ENCODE assay signal across 29 cellular contexts in genomic region chr4:72786401-72786990, GRCh38.
"Had no signal": no experiment of that assay in that cellular context is flagged by ENCODE, and none has a peak within 500 bp of the region (broad histone marks: within the 10 kb centered on the region; RNA-seq: fewer than 3 reads in every experiment).

No MANE protein-coding gene starts in this region.

- H3K4me3 ChIP-seq: adrenal gland, ascending aorta, heart left ventricle, psoas muscle, spleen, tibial nerve had no signal

- DNase-seq: activated CD4-positive, alpha-beta T cell treated with anti-CD3 and anti-CD28 coated beads for 4 hours; activated CD4-positive, alpha-beta T cell treated with anti-CD3 and anti-CD28 coated beads, Interleukin-2, amount 50 U/mL, for 4 hours; activated effector memory CD4-positive, alpha-beta T cell treated with anti-CD3 and anti-CD28 coated beads, Interleukin-2, amount 50 U/mL, for 16 hours; activated naive CD4-positive, alpha-beta T cell treated with anti-CD3 and anti-CD28 coated beads for 36 hours; activated naive CD8-positive, alpha-beta T cell treated with anti-CD3 and anti-CD28 coated beads for 36 hours; activated T-cell treated with anti-CD3 and anti-CD28 coated beads for 4 hours; activated T-cell treated with anti-CD3 and anti-CD28 coated beads, Interleukin-2, amount 50 U/mL, for 72 hours; adrenal gland; brain microvascular endothelial cell; heart left ventricle; hypothalamus; immature natural killer cell; kidney; left colon; mammary epithelial cell; naive B cell; occipital lobe; psoas muscle; spleen; stimulated activated naive CD4-positive, alpha-beta T cell; T-helper 9 cell had no signal

- H3K79me2 ChIP-seq: parathyroid adenoma had no signal

- H3K9me3 Mint-ChIP-seq: activated naive CD4-positive, alpha-beta T cell treated with anti-CD3 and anti-CD28 coated beads for 36 hours; activated naive CD8-positive, alpha-beta T cell treated with anti-CD3 and anti-CD28 coated beads for 36 hours; mesothelial cell of epicardium; neural crest cell; T-helper 1 cell treated with Interleukin-12 subunit alpha and Interleukin-12 subunit beta and Interleukin-4 antibody, amounts not matched to agents 30 μg/mL and 1 μg/mL, for 36 hours had no signal

- ATAC-seq: activated T-cell treated with anti-CD3 and anti-CD28 coated beads, Interleukin-2, amount 50 U/mL, for 72 hours; esophagus mucosa; foreskin keratinocyte; heart left ventricle; left colon; psoas muscle had no signal

- H3K4me1 ChIP-seq: adrenal gland, ascending aorta, foreskin keratinocyte, heart left ventricle, parathyroid adenoma, psoas muscle, spleen, tibial nerve had no signal

- H3K36me3 Mint-ChIP-seq: activated naive CD8-positive, alpha-beta T cell treated with anti-CD3 and anti-CD28 coated beads for 36 hours; immature natural killer cell; mesothelial cell of epicardium; naive B cell had no signal

- H3K9me3 ChIP-seq: adrenal gland, ascending aorta, heart left ventricle, psoas muscle, spleen, tibial nerve had no signal

- H3K27me3 Mint-ChIP-seq: naive B cell had no signal

- H3K9ac ChIP-seq: parathyroid adenoma had no signal

- H3K27me3 ChIP-seq: adrenal gland, ascending aorta, brain microvascular endothelial cell, foreskin keratinocyte, spleen, tibial nerve had no signal

- H3K36me3 ChIP-seq: adrenal gland, ascending aorta, brain microvascular endothelial cell, heart left ventricle, spleen, tibial nerve had no signal

- H3K27ac ChIP-seq: adrenal gland, ascending aorta, brain microvascular endothelial cell, foreskin keratinocyte, heart left ventricle, parathyroid adenoma, psoas muscle, spleen, tibial nerve had no signal

- H3K4me3 Mint-ChIP-seq: activated naive CD4-positive, alpha-beta T cell treated with anti-CD3 and anti-CD28 coated beads for 36 hours; activated naive CD8-positive, alpha-beta T cell treated with anti-CD3 and anti-CD28 coated beads for 36 hours; activated T-cell treated with anti-CD3 and anti-CD28 coated beads, Interleukin-2, amount 50 U/mL, for 72 hours; immature natural killer cell; mesothelial cell of epicardium; naive B cell; neural crest cell; T-helper 1 cell treated with Interleukin-12 subunit alpha and Interleukin-12 subunit beta and Interleukin-4 antibody, amounts not matched to agents 30 μg/mL and 1 μg/mL, for 36 hours had no signal

- H2AFZ ChIP-seq: parathyroid adenoma had no signal

- H3K27ac Mint-ChIP-seq: activated naive CD4-positive, alpha-beta T cell treated with anti-CD3 and anti-CD28 coated beads for 36 hours; activated naive CD8-positive, alpha-beta T cell treated with anti-CD3 and anti-CD28 coated beads for 36 hours; activated T-cell treated with anti-CD3 and anti-CD28 coated beads, Interleukin-2, amount 50 U/mL, for 72 hours; immature natural killer cell; mesothelial cell of epicardium; naive B cell; T-helper 1 cell treated with Interleukin-12 subunit alpha and Interleukin-12 subunit beta and Interleukin-4 antibody, amounts not matched to agents 30 μg/mL and 1 μg/mL, for 36 hours had no signal

- H3K4me1 Mint-ChIP-seq: activated naive CD8-positive, alpha-beta T cell treated with anti-CD3 and anti-CD28 coated beads for 36 hours; immature natural killer cell; mesothelial cell of epicardium; naive B cell; neural crest cell had no signal
